ENCODE assay signal across 8 cellular contexts in the genomic region with DNA sequence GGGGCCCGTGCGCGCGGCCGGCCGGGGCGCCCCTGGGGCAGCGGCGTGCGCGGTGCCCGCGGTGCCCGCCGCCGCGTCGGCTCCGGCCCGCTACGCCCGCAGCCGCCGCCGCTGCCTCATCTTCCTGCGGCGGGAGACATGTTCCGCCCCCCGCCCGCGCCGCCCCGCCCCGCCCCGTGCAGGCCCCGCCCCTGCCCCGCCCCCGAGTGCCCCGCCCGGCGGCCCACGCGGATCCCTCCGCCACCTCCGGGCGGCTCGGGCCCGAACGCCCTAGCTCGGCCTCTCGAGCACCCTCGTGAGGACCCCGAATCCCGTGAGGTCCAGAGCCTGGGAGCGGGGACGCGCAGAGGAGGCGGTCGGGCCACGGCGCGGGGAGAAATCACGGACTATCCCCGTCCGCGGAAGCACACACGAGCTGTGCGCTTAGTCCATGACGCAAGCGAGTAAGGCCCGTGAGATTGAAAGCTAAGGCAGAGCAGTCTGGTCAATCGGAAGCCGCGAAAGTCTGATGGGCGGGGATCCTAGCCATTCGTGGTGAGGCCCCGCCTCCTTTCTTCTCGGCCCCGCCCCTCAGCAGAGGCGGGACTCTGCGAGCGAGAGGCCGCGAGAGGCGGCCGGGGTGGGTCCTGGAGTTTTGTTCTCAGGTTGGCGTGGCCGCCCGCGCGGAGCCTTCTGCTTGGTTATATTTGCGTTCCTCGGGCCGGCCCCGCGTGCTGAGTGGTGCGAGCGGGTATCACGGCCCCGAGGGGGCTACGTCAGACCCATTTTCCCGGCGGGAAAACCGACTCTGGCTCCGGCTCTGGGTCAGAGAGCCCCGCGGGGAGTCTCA. TPM values are rescaled to one million over a fixed set of nuclear protein-coding genes. Genes with fewer than 3 reads are reported as not detected.
DNase-seq lines count a peak whose midpoint lies in the region; ATAC-seq and TF ChIP-seq lines count a peak whose summit lies in the region.

A gene (minus strand): TSS at position 145 of the 829 bp plus-strand sequence. CDS start 2,367 bp downstream, outside the sequence.

- H3K27me3 Mint-ChIP-seq in activated naive CD8-positive, alpha-beta T cell: no peaks in the 10 kb centered on the region

- peak within 1 kb of the TSS; percentile 93 for H3K4me3 Mint-ChIP-seq in activated naive CD8-positive, alpha-beta T cell

- peaks cover 19% of the 10 kb centered on the region for H3K4me1 Mint-ChIP-seq in activated naive CD8-positive, alpha-beta T cell (ENCODE audit: low read depth)

- peak; percentile 65 for ATAC-seq in HG02623 (IDR thresholded peaks at IDR 0.05; ENCODE audit: unreplicated experiment)

- H3K9me3 Mint-ChIP-seq in activated naive CD8-positive, alpha-beta T cell (ENCODE audit: low read depth): no peaks in the 10 kb centered on the region

- POLR2A ChIA-PET in GM10248 (lab: Yijun Ruan, JAX): interaction anchor here (0.9 kb wide), 1 partner anchor 16 kb away, joined by 3 read pairs; no protein-coding TSS in a partner anchor

- peak within 1 kb of the TSS; percentile 95 for H3K27ac Mint-ChIP-seq in activated naive CD8-positive, alpha-beta T cell

- no peaks in the 10 kb centered on the region for H3K36me3 Mint-ChIP-seq in activated naive CD8-positive, alpha-beta T cell

- H3K27ac ChIP-seq in temporal lobe (ENCODE audit: low read depth, low read length): peak within 1 kb of the TSS; percentile 91

- no peak for TF ChIP-seq CTCF in GM10248 (IDR thresholded peaks at IDR 0.05; ENCODE audit: control extremely low read depth, extremely low read depth, low read depth, missing control alignments)

- CTCF ChIA-PET in GM10248 (lab: Yijun Ruan, JAX): interaction anchor here (0.6 to 5.3 kb wide), 2 partner anchors 19 to 173 kb away, joined by 3 to 36 read pairs; no protein-coding TSS in a partner anchor

- DNase-seq in GM10248 (ENCODE audit: extremely low spot score) (peak; percentile 98), NCI-H1105 (lab: John Stamatoyannopoulos, UW) (peak; percentile 98), SKM-1 treated with dmso at 0.1 percent for 144 hours (lab: John Stamatoyannopoulos, UW; ENCODE audit: unreplicated experiment) (peak; percentile 94), glomerular endothelial cell (ENCODE audit: extremely low read depth, low read depth, low spot score) (peak; percentile 94), occipital lobe (lab: John Stamatoyannopoulos, UW) (peak; percentile 99)

RNA-seq across cellular contexts. Expression of the gene that starts here (rescaled TPM):
- 206 and 251 TPM in 2 replicates for total RNA-seq in glomerular endothelial cell
- total RNA-seq in occipital lobe: 20.9 TPM
- 19.4 TPM for total RNA-seq in temporal lobe

Comparison
In these comparisons a context has a peak if more than half of its experiments do, and no peak if none do; other contexts are left out.
1. Peak in every context shown above with its lines: DNase-seq, ATAC-seq and H3K27ac ChIP-seq.